9 cellular contexts compared by ENCODE assay signal in genomic region chr1:187212377-187212776, GRCh38.
"Had no signal": no experiment of that assay in that cellular context is flagged by ENCODE, and none has a peak within 500 bp of the region (broad histone marks: within the 10 kb centered on the region; RNA-seq: fewer than 3 reads in every experiment).

No MANE protein-coding gene starts in this region.

- H3K27ac ChIP-seq: GM23248 had no signal

- H3K4me2 ChIP-seq: GM23338 had no signal

- H3K4me3 ChIP-seq: GM23248, GM23338, HAP-1 had no signal

- DNase-seq: GM23248, GOT3, H7, H9, HCEC 1CT, HFFc6 had no signal

- H3K4me1 ChIP-seq: HAP-1 had no signal

- H3K9ac ChIP-seq: GM23248 had no signal

- H2AFZ ChIP-seq: GM23248, GM23338 had no signal

- H3K9me3 ChIP-seq: HAP-1 had no signal

- H3K36me3 ChIP-seq: HAP-1 had no signal

- ATAC-seq: GM23338, HCT116 had no signal
